ENCODE assay signal across 13 cellular contexts in genomic region chr1:167472729-167473529, GRCh38. TPM values are rescaled to one million over a fixed set of nuclear protein-coding genes. Genes with fewer than 3 reads are reported as not detected.
DNase-seq lines count a peak whose midpoint lies in the region; ATAC-seq and TF ChIP-seq lines count a peak whose summit lies in the region.
"Had no signal": no experiment of that assay in that cellular context is flagged by ENCODE, and none has a peak within 500 bp of the region (broad histone marks: within the 10 kb centered on the region; RNA-seq: fewer than 3 reads in every experiment).

No MANE protein-coding gene starts in this region.

- POLR2A ChIA-PET in activated naive CD8-positive, alpha-beta T cell treated with anti-CD3 and anti-CD28 coated beads, Interleukin-2, amount 10 ng/mL, durations not matched to agents 7 days and 5 days (lab: Charles Lee): interaction anchor here (0.7 to 3.1 kb wide), 6 partner anchors 11 to 44 kb away, joined by 3 to 19 read pairs (median 4); partner anchors contain the start of gene CD247
- POLR2A ChIA-PET in GM10248 (lab: Yijun Ruan, JAX): no interaction called here

- peak; percentile 25 for ATAC-seq in activated naive CD8-positive, alpha-beta T cell treated with anti-CD3 and anti-CD28 coated beads, Interleukin-2, amount 10 ng/mL, durations not matched to agents 7 days and 5 days (ENCODE audit: low read depth)
- ATAC-seq in GM21737 (IDR thresholded peaks at IDR 0.05; ENCODE audit: unreplicated experiment) (no peak), HG02759 (IDR thresholded peaks at IDR 0.05; ENCODE audit: unreplicated experiment) (no peak)

- H3K4me1 Mint-ChIP-seq in activated CD4-positive, alpha-beta T cell treated with anti-CD3 and anti-CD28 coated beads, Interleukin-2, amount 10 ng/mL, durations not matched to agents 24 days and 14 days: peaks cover 68% of the 10 kb centered on the region
- H3K4me1 Mint-ChIP-seq in activated naive CD8-positive, alpha-beta T cell treated with anti-CD3 and anti-CD28 coated beads, Interleukin-2, amount 10 ng/mL, durations not matched to agents 7 days and 5 days: peaks cover 57% of the 10 kb centered on the region
- H3K4me1 Mint-ChIP-seq: CD14-positive monocyte had no signal

- peaks cover 54% of the 10 kb centered on the region for H3K36me3 Mint-ChIP-seq in activated CD4-positive, alpha-beta T cell treated with anti-CD3 and anti-CD28 coated beads, Interleukin-2, amount 10 ng/mL, durations not matched to agents 24 days and 14 days (ENCODE audit: low read depth)
- peaks cover 33% of the 10 kb centered on the region for H3K36me3 Mint-ChIP-seq in activated naive CD8-positive, alpha-beta T cell treated with anti-CD3 and anti-CD28 coated beads, Interleukin-2, amount 10 ng/mL, durations not matched to agents 7 days and 5 days
- H3K36me3 Mint-ChIP-seq: CD14-positive monocyte had no signal

- peak overlapping the region; percentile 90 for H3K27ac ChIP-seq in KOPT-K1 (ENCODE audit: low read depth, low read length, poor library complexity, severe bottlenecking)
- H3K27ac ChIP-seq: testis had no signal

- H3K27ac Mint-ChIP-seq in activated CD4-positive, alpha-beta T cell treated with anti-CD3 and anti-CD28 coated beads, Interleukin-2, amount 10 ng/mL, durations not matched to agents 24 days and 14 days: peak overlapping the region; percentile 70
- peak overlapping the region; percentile 80 for H3K27ac Mint-ChIP-seq in activated naive CD8-positive, alpha-beta T cell treated with anti-CD3 and anti-CD28 coated beads, Interleukin-2, amount 10 ng/mL, durations not matched to agents 7 days and 5 days
- H3K27ac Mint-ChIP-seq: dendritic cell treated with granulocyte-macrophage colony-stimulating factor and Interleukin-4, amounts not matched to agents 40 ng/mL and 50 ng/mL, for 4 days had no signal

- CTCF ChIA-PET in GM10248 (lab: Yijun Ruan, JAX): interaction anchor here (1.1 kb wide), 1 partner anchor 12 kb away, joined by 3 read pairs; no protein-coding TSS in a partner anchor

- no peak for DNase-seq in activated CD4-positive, alpha-beta T cell treated with anti-CD3 and anti-CD28 coated beads, Interleukin-2, amount 10 ng/mL, durations not matched to agents 24 days and 14 days
- DNase-seq in activated naive CD8-positive, alpha-beta T cell treated with anti-CD3 and anti-CD28 coated beads, Interleukin-2, amount 10 ng/mL, durations not matched to agents 7 days and 5 days: no peak
- DNase-seq in stimulated activated CD4-positive, alpha-beta T cell treated with anti-CD3 and anti-CD28 coated beads, Interleukin-2, amount 100 ng/mL, for 4 hours (ENCODE audit: low read depth): peak; percentile 64
- no peak for DNase-seq in GM10248 (ENCODE audit: extremely low spot score)
- DNase-seq: activated CD4-positive, CD25-positive, alpha-beta regulatory T cell; NCI-H187; testis had no signal

- intact Hi-C loops in activated CD4-positive, alpha-beta T cell treated with anti-CD3 and anti-CD28 coated beads, Interleukin-2, amount 10 ng/mL, durations not matched to agents 24 days and 14 days (cut with micrococcal nuclease): loop anchor here (1.0 to 10.0 kb wide), 3 partner anchors 13 to 152 kb away; no protein-coding TSS in a partner anchor

- no peaks in the 10 kb centered on the region for H3K9me3 Mint-ChIP-seq in activated CD4-positive, alpha-beta T cell treated with anti-CD3 and anti-CD28 coated beads, Interleukin-2, amount 10 ng/mL, durations not matched to agents 24 days and 14 days
- H3K9me3 Mint-ChIP-seq in activated naive CD8-positive, alpha-beta T cell treated with anti-CD3 and anti-CD28 coated beads, Interleukin-2, amount 10 ng/mL, durations not matched to agents 7 days and 5 days: no peaks in the 10 kb centered on the region
- H3K9me3 Mint-ChIP-seq: CD14-positive monocyte; dendritic cell treated with granulocyte-macrophage colony-stimulating factor and Interleukin-4, amounts not matched to agents 40 ng/mL and 50 ng/mL, for 4 days had no signal

- peak overlapping the region; percentile 61 for H3K4me3 Mint-ChIP-seq in activated CD4-positive, alpha-beta T cell treated with anti-CD3 and anti-CD28 coated beads, Interleukin-2, amount 10 ng/mL, durations not matched to agents 24 days and 14 days
- peak overlapping the region; percentile 41 for H3K4me3 Mint-ChIP-seq in activated naive CD8-positive, alpha-beta T cell treated with anti-CD3 and anti-CD28 coated beads, Interleukin-2, amount 10 ng/mL, durations not matched to agents 7 days and 5 days
- H3K4me3 Mint-ChIP-seq: CD14-positive monocyte; dendritic cell treated with granulocyte-macrophage colony-stimulating factor and Interleukin-4, amounts not matched to agents 40 ng/mL and 50 ng/mL, for 4 days had no signal

- peaks cover 42% of the 10 kb centered on the region for H3K36me3 ChIP-seq in KOPT-K1 (ENCODE audit: insufficient read depth, low read length)

- H3K27me3 Mint-ChIP-seq in activated CD4-positive, alpha-beta T cell treated with anti-CD3 and anti-CD28 coated beads, Interleukin-2, amount 10 ng/mL, durations not matched to agents 24 days and 14 days: no peaks in the 10 kb centered on the region
- no peaks in the 10 kb centered on the region for H3K27me3 Mint-ChIP-seq in activated naive CD8-positive, alpha-beta T cell treated with anti-CD3 and anti-CD28 coated beads, Interleukin-2, amount 10 ng/mL, durations not matched to agents 7 days and 5 days

- no peak for TF ChIP-seq CTCF in GM10248 (IDR thresholded peaks at IDR 0.05; ENCODE audit: control extremely low read depth, extremely low read depth, low read depth, missing control alignments)

- no peaks in the 10 kb centered on the region for H3K9me3 ChIP-seq in KOPT-K1 (ENCODE audit: insufficient read depth, low read length, poor library complexity, severe bottlenecking)
- H3K9me3 ChIP-seq: testis had no signal

RNA-seq across cellular contexts. Expression of gene CD247, which starts 45.4 kb away (rescaled TPM):
- 183 and 186 TPM in 2 replicates for total RNA-seq in activated CD4-positive, alpha-beta T cell treated with anti-CD3 and anti-CD28 coated beads, Interleukin-2, amount 10 ng/mL, durations not matched to agents 24 days and 14 days
- total RNA-seq in activated naive CD8-positive, alpha-beta T cell treated with anti-CD3 and anti-CD28 coated beads, Interleukin-2, amount 10 ng/mL, durations not matched to agents 7 days and 5 days: 100 to 1,000 TPM; 252 to 276 TPM
- total RNA-seq: progenitor cell of endocrine pancreas had no signal
